In genomic region chr20:4813076-4813838, GRCh38 we compare ENCODE assay signal across 1 cellular context.
TF ChIP-seq lines count a peak whose summit lies in the region.

No MANE protein-coding gene starts in this region.

TF ChIP-seq in GM12878, 131 proteins besides CTCF, POLR2A, EP300 and RAD21 (continued from another document):
- TF ChIP-seq MLLT1 (IDR thresholded peaks at IDR 0.05) (peak; percentile 74), PRDM15 (CRISPR knock-in tag; IDR thresholded peaks at IDR 0.05) (no peak), POLR2AphosphoS2 (IDR thresholded peaks at IDR 0.05; ENCODE audit: low read depth, low read length) (0 out of 2 replicates have a peak, but pooled peaks have one; percentile 50), SIN3A (IDR thresholded peaks at IDR 0.05; ENCODE audit: low read depth, low read length) (peak; percentile 65; the same call in 1 of the 2 replicates), REST (IDR thresholded peaks at IDR 0.05; ENCODE audit: low read depth, low read length) (no peak), MAX (IDR thresholded peaks at IDR 0.05; ENCODE audit: low read depth, low read length) (peak; percentile 78), DPF2 (IDR thresholded peaks at IDR 0.05) (peak; percentile 88), RCOR1 (conservative IDR thresholded peaks at IDR 0.05; ENCODE audit: low read depth, low read length) (0 out of 2 replicates have a peak, but pooled peaks have one; percentile 25), ESRRA (IDR thresholded peaks at IDR 0.05; ENCODE audit: low read length) (0 out of 2 replicates have a peak, but pooled peaks have one; percentile 20), RBBP5 (conservative IDR thresholded peaks at IDR 0.05) (no peak), NBN (IDR thresholded peaks at IDR 0.05) (peak; percentile 88), SKIL (IDR thresholded peaks at IDR 0.05; ENCODE audit: low read depth, poor library complexity, severe bottlenecking) (peak; percentile 11), ZBED1 (IDR thresholded peaks at IDR 0.05; ENCODE audit: borderline replicate concordance) (0 out of 2 replicates have a peak, but pooled peaks have one; percentile 19), POLR2AphosphoS5 (IDR thresholded peaks at IDR 0.05; ENCODE audit: low read length) (peak; percentile 81), FOXK2 (IDR thresholded peaks at IDR 0.05) (peak; percentile 15; the same call in 1 of the 2 replicates), NR2F1 (conservative IDR thresholded peaks at IDR 0.05) (peak; percentile 60), SMARCA5 (IDR thresholded peaks at IDR 0.05) (peak; percentile 43; the same call in 1 of the 2 replicates), MXI1 (IDR thresholded peaks at IDR 0.05; ENCODE audit: low read depth, low read length) (peak; percentile 66)
